In the genomic region with DNA sequence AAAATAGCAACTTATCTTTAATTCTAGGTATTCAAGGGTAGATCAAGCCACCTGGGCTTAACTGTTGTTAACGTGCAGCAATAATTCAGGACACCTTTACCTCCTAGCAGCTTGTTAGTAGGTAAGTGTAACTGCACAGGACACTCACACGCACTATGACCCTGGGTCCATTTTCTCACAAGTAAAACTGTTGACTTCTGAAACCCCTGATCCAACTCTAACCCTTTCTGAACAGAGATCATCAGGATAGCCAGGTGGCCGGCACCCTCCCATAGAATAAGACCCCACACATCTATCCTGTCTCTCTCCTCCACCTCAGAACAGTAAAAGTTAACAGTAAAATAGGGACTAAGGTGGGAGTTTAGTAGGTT, we compare ENCODE assay signal across 9 cellular contexts. TPM values are rescaled to one million over a fixed set of nuclear protein-coding genes. Genes with fewer than 3 reads are reported as not detected.
DNase-seq lines count a peak whose midpoint lies in the region; ATAC-seq and TF ChIP-seq lines count a peak whose summit lies in the region.
"Had no signal": no experiment of that assay in that cellular context is flagged by ENCODE, and none has a peak within 500 bp of the region (broad histone marks: within the 10 kb centered on the region; RNA-seq: fewer than 3 reads in every experiment).

No MANE protein-coding gene starts in this region.

- ATAC-seq in thoracic aorta (ENCODE audit: insufficient number of reproducible peaks, low FRiP score, low read depth) (no peak), GM19452 (IDR thresholded peaks at IDR 0.05; ENCODE audit: unreplicated experiment) (no peak)

- H3K4me1 Mint-ChIP-seq in activated T-cell treated with anti-CD3 and anti-CD28 coated beads, Interleukin-2, amount 50 U/mL, for 24 hours (ENCODE audit: low read depth) = peaks cover 20% of the 10 kb centered on the region

- H3K36me3 Mint-ChIP-seq in activated T-cell treated with anti-CD3 and anti-CD28 coated beads, Interleukin-2, amount 50 U/mL, for 24 hours (ENCODE audit: low read depth) = peaks cover 25% of the 10 kb centered on the region

- H3K27me3 ChIP-seq in SJCRH30 = no peaks in the 10 kb centered on the region
- H3K27me3 ChIP-seq in thoracic aorta (replicated peaks; ENCODE audit: insufficient read depth) = no peaks in the 10 kb centered on the region

- H3K9me3 Mint-ChIP-seq in activated T-cell treated with anti-CD3 and anti-CD28 coated beads, Interleukin-2, amount 50 U/mL, for 24 hours = no peaks in the 10 kb centered on the region

- H3K4me3 ChIP-seq in SJCRH30 = peak overlapping the region; percentile 83
- peak overlapping the region; percentile 83 for H3K4me3 ChIP-seq in fibroblast of pulmonary artery (replicated peaks; ENCODE audit: low read depth, low read length)
- peak overlapping the region; percentile 76 for H3K4me3 ChIP-seq in thoracic aorta

- H3K9me3 ChIP-seq in SJCRH30 (replicated peaks) = no peaks in the 10 kb centered on the region
- no peaks in the 10 kb centered on the region for H3K9me3 ChIP-seq in thoracic aorta

- H3K36me3 ChIP-seq in SJCRH30 (peaks cover 29% of the 10 kb centered on the region), thoracic aorta (no peaks in the 10 kb centered on the region)

- H3K27ac Mint-ChIP-seq in activated T-cell treated with anti-CD3 and anti-CD28 coated beads, Interleukin-2, amount 50 U/mL, for 24 hours = peak overlapping the region; percentile 93

- DNase-seq in activated T-cell treated with anti-CD3 and anti-CD28 coated beads, Interleukin-2, amount 50 U/mL, for 24 hours = no peak
- no peak for DNase-seq in activated T-cell treated with anti-CD3 and anti-CD28 coated beads for 4 hours
- peak in 1 of 2 experiments; percentile 17 for DNase-seq in SJCRH30
- DNase-seq in fibroblast of pulmonary artery (ENCODE audit: low read depth) = no peak
- DNase-seq in thoracic aorta (ENCODE audit: low spot score) = no peak
- DNase-seq in NCI-H524 (lab: John Stamatoyannopoulos, UW) = no peak
- DNase-seq in middle frontal gyrus (ENCODE audit: extremely low spot score, low spot score) = no peak

- H3K4me1 ChIP-seq in SJCRH30 (0 out of 2 replicates have a peak, but pooled peaks cover 2% of the 10 kb centered on the region), thoracic aorta (ENCODE audit: control insufficient read depth in 1 of 2, low read depth in 2 of 2) (no peaks in the 10 kb centered on the region)

- peak overlapping the region; percentile 96 for H3K4me3 Mint-ChIP-seq in activated T-cell treated with anti-CD3 and anti-CD28 coated beads, Interleukin-2, amount 50 U/mL, for 24 hours

- peaks cover 10% of the 10 kb centered on the region for H3K27me3 Mint-ChIP-seq in activated T-cell treated with anti-CD3 and anti-CD28 coated beads, Interleukin-2, amount 50 U/mL, for 24 hours

- no peak for TF ChIP-seq CTCF in fibroblast of pulmonary artery (IDR thresholded peaks at IDR 0.05; ENCODE audit: low read length, missing control alignments)
- TF ChIP-seq CTCF in thoracic aorta (IDR thresholded peaks at IDR 0.05) = no peak

- peak overlapping the region; percentile 80 for H3K27ac ChIP-seq in SJCRH30
- H3K27ac ChIP-seq in thoracic aorta = no peak overlapping the region

RNA-seq across cellular contexts. Expression of a gene that starts 0.6 kb away (rescaled TPM):
- total RNA-seq in SJCRH30 (2014; rRNA removed; shearing (Covaris generic)) = 51.1 and 55.2 TPM in 2 replicates
- total RNA-seq in thoracic aorta = 1 to 10 TPM in 1 of 2 donors, not detected in 1; 1.1 TPM

RNA-seq across cellular contexts. Expression of a gene that starts 11.5 kb away (rescaled TPM):
- not detected in 2 replicates for total RNA-seq in SJCRH30 (2014; rRNA removed; shearing (Covaris generic))
- total RNA-seq in thoracic aorta = not detected
- total RNA-seq: activated CD8-positive, alpha-beta memory T cell treated with anti-CD3 and anti-CD28 coated beads for 36 hours had no signal

Comparison
In these comparisons a context has a peak if more than half of its experiments do, and no peak if none do; other contexts are left out.
1. RNA of a gene that starts 0.6 kb away (total RNA-seq): 51.1 to 55.2 TPM in SJCRH30; 1.1 TPM in thoracic aorta; every median in the first group is over 10 times any median in the second.
2. Peak in every context shown above with its lines, with median percentiles within 50 percentile points of each other: H3K4me3 ChIP-seq.